8 cellular contexts compared by ENCODE assay signal in the genomic region with DNA sequence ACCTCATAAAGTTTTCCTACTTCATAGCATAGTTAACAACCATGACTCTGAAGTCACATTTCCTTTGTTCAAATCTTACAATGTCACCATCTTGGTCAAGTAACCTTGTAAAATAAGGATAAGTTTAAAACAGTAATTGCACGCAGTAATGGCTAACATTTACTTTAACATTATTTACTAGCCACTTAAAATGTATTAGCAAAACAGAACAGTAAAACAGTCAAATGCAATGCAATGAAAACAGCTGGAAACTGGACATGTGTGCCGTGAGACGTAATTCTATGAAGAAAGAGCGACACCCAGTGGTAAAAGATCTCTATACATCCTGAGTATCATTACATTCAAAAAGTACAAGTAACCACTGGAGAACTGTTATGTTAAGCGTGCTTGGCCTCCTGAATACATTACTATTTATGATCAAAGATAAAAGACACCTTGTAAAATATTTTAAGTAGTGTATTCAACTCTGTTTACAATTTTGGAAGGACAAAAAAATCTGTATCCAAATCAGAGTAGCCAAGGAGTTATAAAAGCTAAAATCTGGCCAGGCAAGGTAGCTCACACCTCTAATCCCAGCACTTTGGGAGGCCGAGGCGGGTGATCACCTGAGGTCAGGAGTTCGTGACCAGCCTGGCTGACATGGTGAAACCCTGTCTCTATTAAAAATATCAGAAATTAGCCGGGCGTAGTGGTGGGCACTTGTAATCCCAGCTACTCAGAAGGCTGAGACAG. TPM values are rescaled to one million over a fixed set of nuclear protein-coding genes. Genes with fewer than 3 reads are reported as not detected.
A peak's percentile ranks its signal among the peaks of the same experiment; 100 is the strongest.
DNase-seq lines count a peak whose midpoint lies in the region; ATAC-seq and TF ChIP-seq lines count a peak whose summit lies in the region.

No MANE protein-coding gene starts in this region.

- H2BK120ac ChIP-seq in IMR-90 (ENCODE audit: low read depth, low read length) = no peak overlapping the region

- H3K9me3 ChIP-seq in IMR-90 (ENCODE audit: control insufficient read depth, insufficient read depth, low read length) (no peaks in the 10 kb centered on the region), OCI-LY3 (ENCODE audit: insufficient read depth, low read length) (no peaks in the 10 kb centered on the region), aorta (ENCODE audit: control insufficient read depth, low read length) (no peaks in the 10 kb centered on the region)

- H3K4me2 ChIP-seq in IMR-90 (ENCODE audit: low read depth, low read length) (no peak overlapping the region), OCI-LY3 (ENCODE audit: low read length) (no peak overlapping the region)

- intact Hi-C loops in IMR-90 (cut with micrococcal nuclease) = loop anchor here (1.0 kb wide), 1 partner anchor 951 kb away; no protein-coding TSS in a partner anchor
- intact Hi-C loops in aorta (cut with DNase I) = loop anchor here in 1 of 2 donors (5.0 kb wide), 1 partner anchor 958 kb away; no protein-coding TSS in a partner anchor

- H4K20me1 ChIP-seq in IMR-90 (ENCODE audit: insufficient read depth, low read length) = no peaks in the 10 kb centered on the region
- H4K20me1 ChIP-seq in OCI-LY3 (ENCODE audit: insufficient read depth, low read length) = no peaks in the 10 kb centered on the region

- H3K9ac ChIP-seq in IMR-90 (ENCODE audit: low read depth, low read length) = no peak overlapping the region
- no peak overlapping the region for H3K9ac ChIP-seq in OCI-LY3 (ENCODE audit: low read length)

- no peak overlapping the region for H2AK5ac ChIP-seq in IMR-90 (ENCODE audit: low read depth, low read length)

- no peak overlapping the region for H3K23ac ChIP-seq in IMR-90 (ENCODE audit: low read depth, low read length)

- in situ Hi-C loops in IMR-90 (cut with MboI; ENCODE audit: low sequenced_read_pairs) = no loop called here

- TF ChIP-seq CTCF in IMR-90 (conservative IDR thresholded peaks at IDR 0.05; ENCODE audit: low read depth, low read length) = peak; percentile 68
- TF ChIP-seq CTCF in OCI-LY3 (IDR thresholded peaks at IDR 0.05; ENCODE audit: low read depth, low read length) = peak; percentile 66

- dilution Hi-C loops in IMR-90 (cut with HindIII; ENCODE audit: low sequenced_read_pairs, unreplicated experiment) = no loop called here

- CTCF ChIA-PET in IMR-90 (lab: Yijun Ruan, JAX) = interaction anchor here (0.6 to 2.6 kb wide), 6 partner anchors 9 to 961 kb away, joined by 3 to 11 read pairs (median 5); no protein-coding TSS in a partner anchor

- no peaks in the 10 kb centered on the region for H3K4me1 ChIP-seq in IMR-90 (ENCODE audit: control insufficient read depth, insufficient read depth, low read length)
- H3K4me1 ChIP-seq in OCI-LY3 (ENCODE audit: low read length) = no peaks in the 10 kb centered on the region
- no peaks in the 10 kb centered on the region for H3K4me1 ChIP-seq in aorta (ENCODE audit: control insufficient read depth in 1 of 2, insufficient read depth in 2 of 2, low read length in 2 of 2)

- DNase-seq in DMS153 (lab: John Stamatoyannopoulos, UW) = peak; percentile 6
- peak; percentile 71 for DNase-seq in IMR-90
- DNase-seq in dedifferentiated amniotic fluid mesenchymal stem cell (ENCODE audit: extremely low spot score) = peak; percentile 91
- DNase-seq in lung microvascular endothelial cell (ENCODE audit: low read depth in 2 of 2) = peak; percentile 71 to 76
- DNase-seq in aorta = no peak

- TF ChIP-seq POLR2A in IMR-90 (IDR thresholded peaks at IDR 0.05; ENCODE audit: low read depth, low read length) = no peak

- POLR2A ChIA-PET in IMR-90 (lab: Charles Lee; ENCODE audit: unreplicated experiment) = no interaction called here

- H3K27ac ChIP-seq in IMR-90 (ENCODE audit: insufficient read depth, low read length) (no peak overlapping the region), OCI-LY3 (ENCODE audit: low read length) (no peak overlapping the region), aorta (ENCODE audit: low read depth in 1 of 2, low read length in 2 of 2) (no peak overlapping the region)

- H3K56ac ChIP-seq in IMR-90 (ENCODE audit: extremely low read depth, insufficient read depth, low read length) = no peak overlapping the region

- no peak overlapping the region for H4K8ac ChIP-seq in IMR-90 (ENCODE audit: low read depth in 2 of 2, low read length in 2 of 2)

- 55% methylated on average over 3 of the region's 10 CpGs; no CpG with 5 or more reads in 1 of the 2 experiments for WGBS in IMR-90 (ENCODE audit: extremely low coverage in 2 of 2, insufficient read length in 1 of 2), 2 experiments
- WGBS in aorta, 2 donors = 44 to 48% methylated on average over 10 of the region's 10 CpGs

- H3K36me3 ChIP-seq in IMR-90 (ENCODE audit: control insufficient read depth, insufficient read depth, low read length) (peaks cover 6% of the 10 kb centered on the region), OCI-LY3 (replicated peaks; ENCODE audit: low read depth, low read length) (peaks cover 4% of the 10 kb centered on the region), aorta (ENCODE audit: control insufficient read depth in 1 of 2, insufficient read depth in 2 of 2, low read length in 1 of 2) (no peaks in the 10 kb centered on the region)

- H2BK15ac ChIP-seq in IMR-90 (ENCODE audit: low read depth, low read length) = no peak overlapping the region

- no peak overlapping the region for H2BK5ac ChIP-seq in IMR-90 (ENCODE audit: low read depth, low read length, poor library complexity, severe bottlenecking)

- H3K27me3 ChIP-seq in IMR-90 (ENCODE audit: control insufficient read depth, insufficient read depth, low read length) (no peaks in the 10 kb centered on the region), OCI-LY3 (ENCODE audit: low read depth, low read length) (no peaks in the 10 kb centered on the region), aorta (ENCODE audit: control insufficient read depth in 1 of 2, insufficient read depth in 2 of 2, low read length in 1 of 2) (no peaks in the 10 kb centered on the region)

- no TSS peak for BruUV-seq in IMR-90 (replicated peaks; lab: Mats Ljungman, UMichigan)

- H2AFZ ChIP-seq in IMR-90 (replicated peaks; ENCODE audit: low read length, poor library complexity) (no peak overlapping the region), OCI-LY3 (ENCODE audit: low read depth, low read length) (no peak overlapping the region)

- H3K4ac ChIP-seq in IMR-90 (ENCODE audit: low read depth, low read length) = no peak overlapping the region

- no peak overlapping the region for H2AK9ac ChIP-seq in IMR-90 (replicated peaks; ENCODE audit: low read depth, low read length, poor library complexity)

- no peak overlapping the region for H3K14ac ChIP-seq in IMR-90 (replicated peaks; ENCODE audit: low read depth, low read length)

- no peaks in the 10 kb centered on the region for H3K79me2 ChIP-seq in OCI-LY3 (ENCODE audit: low read length)

- H3K9me1 ChIP-seq in IMR-90 (ENCODE audit: insufficient read depth, low read length) = no peaks in the 10 kb centered on the region

- H4K91ac ChIP-seq in IMR-90 (ENCODE audit: insufficient read depth, low read depth, low read length) = no peak overlapping the region

- TF ChIP-seq RAD21 in IMR-90 (IDR thresholded peaks at IDR 0.05; ENCODE audit: low read length) = peak; percentile 69

- H3K79me1 ChIP-seq in IMR-90 (ENCODE audit: low read depth in 1 of 2, low read length in 2 of 2) = no peaks in the 10 kb centered on the region; a peak in 1 of 4 replicates

- H3K4me3 ChIP-seq in IMR-90 (ENCODE audit: insufficient read depth, low read depth, low read length) (no peak overlapping the region), OCI-LY3 (ENCODE audit: low read length) (no peak overlapping the region), aorta (ENCODE audit: low read length in 2 of 2) (no peak overlapping the region)

- no peak overlapping the region for H4K5ac ChIP-seq in IMR-90 (ENCODE audit: low read depth, low read length)

- H2BK20ac ChIP-seq in IMR-90 (ENCODE audit: low read depth, low read length) = no peak overlapping the region

- H3K18ac ChIP-seq in IMR-90 (ENCODE audit: low read depth, low read length) = no peak overlapping the region

- peak; percentile 86 for ATAC-seq in GM19452 (IDR thresholded peaks at IDR 0.05; ENCODE audit: unreplicated experiment)
- ATAC-seq in IMR-90 (ENCODE audit: low read depth) = peak; percentile 88
- ATAC-seq in aorta (ENCODE audit: low FRiP score) = no peak
- ATAC-seq in GM21529 (IDR thresholded peaks at IDR 0.05; ENCODE audit: unreplicated experiment) = no peak

TF ChIP-seq in IMR-90, 13 proteins besides CTCF, POLR2A, EP300 and RAD21:
- no peak for TF ChIP-seq MAZ (IDR thresholded peaks at IDR 0.05; ENCODE audit: borderline replicate concordance, low read depth, low read length)
- peak; percentile 54; the same call in 1 of the 2 replicates for TF ChIP-seq SMC3 (IDR thresholded peaks at IDR 0.05; ENCODE audit: low read depth, low read length)

RNA-seq across cellular contexts. Expression of gene ATE1, which starts 27.2 kb away (rescaled TPM):
- total RNA-seq in IMR-90 (2012; rRNA removed) (21.9 and 27.8 TPM in 2 replicates), lung microvascular endothelial cell (21.6 and 31.7 TPM in 2 replicates), aorta (10 to 100 TPM; 26.6 to 30.0 TPM)
- polyA plus RNA-seq in IMR-90 (2012; rRNA removed) (4.3 and 6.4 TPM in 2 replicates), aorta (1 to 10 TPM; 8.3 to 8.9 TPM)
- polyA plus RNA-seq in IMR-90 (2012; cell fraction: cytosol; rRNA removed) = 1.4 and 2.5 TPM in 2 replicates
- polyA plus RNA-seq in IMR-90 (2012; cell fraction: nucleus; rRNA removed; ENCODE audit: low replicate concordance) = 1.2 and 5.5 TPM in 2 replicates

Comparison
In these comparisons a context has a peak if more than half of its experiments do, and no peak if none do; other contexts are left out.
1. DNase-seq: peak in DMS153 (single experiment), IMR-90 (single experiment), dedifferentiated amniotic fluid mesenchymal stem cell (single experiment) and lung microvascular endothelial cell (2 of 2); none in aorta (0 of 2).
2. ATAC-seq: peak in GM19452 (single experiment) and IMR-90 (single experiment); none in aorta (single experiment) and GM21529 (single experiment).